ENCODE assay signal across 1 cellular context in genomic region chr10:97003151-97003803, GRCh38.
TF ChIP-seq lines count a peak whose summit lies in the region.

No MANE protein-coding gene starts in this region.

TF ChIP-seq in HepG2, 621 proteins besides CTCF, POLR2A, EP300 and RAD21 (continued from another document):
- TF ChIP-seq ZNF180 (CRISPR knock-in tag; IDR thresholded peaks at IDR 0.05; ENCODE audit: borderline replicate concordance, low read depth) (no peak), ZNF337 (CRISPR knock-in tag; IDR thresholded peaks at IDR 0.05; ENCODE audit: borderline replicate concordance, low read depth) (no peak), USF2 (IDR thresholded peaks at IDR 0.05; ENCODE audit: low read depth, low read length) (no peak), USF2 (CRISPR knock-in tag; IDR thresholded peaks at IDR 0.05; ENCODE audit: borderline replicate concordance) (no peak), DZIP1 (CRISPR knock-in tag; IDR thresholded peaks at IDR 0.05) (no peak), HMGA1 (CRISPR knock-in tag; conservative IDR thresholded peaks at IDR 0.05) (no peak), CAMTA2 (CRISPR knock-in tag; IDR thresholded peaks at IDR 0.05; ENCODE audit: borderline replicate concordance) (no peak), ZNF263 (CRISPR knock-in tag; IDR thresholded peaks at IDR 0.05) (no peak), MXD4 (CRISPR knock-in tag; IDR thresholded peaks at IDR 0.05) (no peak), ZNF205 (CRISPR knock-in tag; IDR thresholded peaks at IDR 0.05) (no peak), KAT2B (IDR thresholded peaks at IDR 0.05; ENCODE audit: borderline replicate concordance, low read depth, low read length) (no peak), ZNF644 (CRISPR knock-in tag; IDR thresholded peaks at IDR 0.05; ENCODE audit: low read depth) (no peak), ZNF576 (CRISPR knock-in tag; IDR thresholded peaks at IDR 0.05) (no peak)
